In the genomic region with DNA sequence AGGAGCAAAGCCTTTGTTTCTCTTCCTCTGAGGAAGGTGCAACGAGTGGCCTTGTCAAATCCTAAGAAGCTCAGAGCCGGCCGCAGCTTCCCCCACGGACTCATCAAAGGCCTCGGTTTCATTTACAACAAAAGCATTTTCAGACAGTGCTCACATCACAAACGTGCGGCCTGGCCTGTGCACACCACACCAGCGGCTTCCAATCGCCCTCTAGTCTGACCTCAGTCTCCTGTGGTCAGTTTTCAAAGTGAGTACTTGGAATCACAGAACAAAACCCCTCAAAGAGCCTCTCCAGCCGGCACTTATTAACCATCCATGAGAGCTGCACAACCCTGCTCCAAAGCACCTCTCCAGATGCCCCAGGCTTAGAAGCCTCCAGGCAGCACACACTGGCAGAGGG, we compare ENCODE assay signal across 22 cellular contexts. TPM values are rescaled to one million over a fixed set of nuclear protein-coding genes. Genes with fewer than 3 reads are reported as not detected.
A peak's percentile ranks its signal among the peaks of the same experiment; 100 is the strongest.
DNase-seq lines count a peak whose midpoint lies in the region; ATAC-seq and TF ChIP-seq lines count a peak whose summit lies in the region.
"Had no signal": no experiment of that assay in that cellular context is flagged by ENCODE, and none has a peak within 500 bp of the region (broad histone marks: within the 10 kb centered on the region; RNA-seq: fewer than 3 reads in every experiment).

No MANE protein-coding gene starts in this region.

- H3K9ac ChIP-seq in endodermal cell (ENCODE audit: extremely low read depth, low read length, poor library complexity, severe bottlenecking) = no peak overlapping the region

- H3K27ac ChIP-seq in breast epithelium (peak overlapping the region; percentile 64 to 75), endodermal cell (ENCODE audit: low read depth, low read length) (peak overlapping the region; percentile 64), tibial nerve (peak overlapping the region; percentile 41 to 90 (median 80))

- peaks cover 4 to 9% of the 10 kb centered on the region in 2 donors for H3K4me1 ChIP-seq in breast epithelium
- no peaks in the 10 kb centered on the region for H3K4me1 ChIP-seq in endodermal cell (ENCODE audit: control insufficient read depth, insufficient read depth, low read length)
- H3K4me1 ChIP-seq in tibial nerve = peaks cover 0 to 61% (median 8%) of the 10 kb centered on the region in 4 donors

- no peak for TF ChIP-seq CTCF in breast epithelium (IDR thresholded peaks at IDR 0.05)
- no peak for TF ChIP-seq CTCF in MCF 10A (IDR thresholded peaks at IDR 0.05; ENCODE audit: unreplicated experiment)
- TF ChIP-seq CTCF in endodermal cell (conservative IDR thresholded peaks at IDR 0.05) = no peak
- TF ChIP-seq CTCF in nephron (IDR thresholded peaks at IDR 0.05; ENCODE audit: unreplicated experiment in 3 of 3) = no peak
- no peak for TF ChIP-seq CTCF in tibial nerve (IDR thresholded peaks at IDR 0.05)

- DNase-seq in breast epithelium (ENCODE audit: low spot score in 2 of 2) (peak in 1 of 2 donors; percentile 37), MCF 10A (ENCODE audit: unreplicated experiment) (no peak), endodermal cell (no peak), tibial nerve (ENCODE audit: low spot score in 2 of 2) (no peak), NCI-H1436 treated with DMSO at 0.1 percent for 48 hours (lab: John Stamatoyannopoulos, UW) (no peak), NCI-H1092 (lab: John Stamatoyannopoulos, UW) (no peak)
- DNase-seq: activated CD8-positive, alpha-beta memory T cell treated with anti-CD3 and anti-CD28 coated beads, Interleukin-2, amount 10 ng/mL, durations not matched to agents 7 days and 5 days; CD4-positive, CD25-positive, alpha-beta regulatory T cell; cerebellar nuclear complex; DMS153; effector memory CD8-positive, alpha-beta T cell; NCI-H1930; NCI-H510A treated with DMSO at 0.1 percent for 48 hours; OCI-M1; stimulated activated CD4-positive, alpha-beta T cell treated with anti-CD3 and anti-CD28 coated beads, Interleukin-15, amount 100 ng/mL, for 24 hours; stimulated activated naive B cell treated with anti-CD40 and anti-IgM and Interleukin-4, amounts not matched to agents 10 μg/mL and 1 μg/mL and 100 μg/mL, for 72 hours; T1000 had no signal

- H3K9me3 Mint-ChIP-seq in MCF 10A (ENCODE audit: unreplicated experiment) = no peaks in the 10 kb centered on the region
- H3K9me3 Mint-ChIP-seq in endodermal cell = no peaks in the 10 kb centered on the region
- no peaks in the 10 kb centered on the region for H3K9me3 Mint-ChIP-seq in nephron
- H3K9me3 Mint-ChIP-seq: effector memory CD8-positive, alpha-beta T cell had no signal

- H3K27ac Mint-ChIP-seq in MCF 10A (ENCODE audit: low read depth, unreplicated experiment) = no peak overlapping the region
- no peak overlapping the region for H3K27ac Mint-ChIP-seq in endodermal cell
- H3K27ac Mint-ChIP-seq in nephron = peak overlapping the region in 2 of 3 experiments; percentile 38 to 40
- H3K27ac Mint-ChIP-seq: activated CD8-positive, alpha-beta memory T cell treated with anti-CD3 and anti-CD28 coated beads, Interleukin-2, amount 10 ng/mL, durations not matched to agents 7 days and 5 days; CD4-positive, CD25-positive, alpha-beta regulatory T cell; effector memory CD8-positive, alpha-beta T cell; progenitor cell of endocrine pancreas; stimulated activated naive B cell treated with anti-CD40 and anti-IgM and Interleukin-4, amounts not matched to agents 10 μg/mL and 1 μg/mL and 100 μg/mL, for 72 hours had no signal

- no peak overlapping the region for H3K4me3 Mint-ChIP-seq in MCF 10A (ENCODE audit: unreplicated experiment)
- peak overlapping the region; percentile 19 for H3K4me3 Mint-ChIP-seq in endodermal cell
- peak overlapping the region; percentile 53 to 79 (median 65) for H3K4me3 Mint-ChIP-seq in nephron
- H3K4me3 Mint-ChIP-seq: activated CD8-positive, alpha-beta memory T cell treated with anti-CD3 and anti-CD28 coated beads, Interleukin-2, amount 10 ng/mL, durations not matched to agents 7 days and 5 days; effector memory CD8-positive, alpha-beta T cell; stimulated activated naive B cell treated with anti-CD40 and anti-IgM and Interleukin-4, amounts not matched to agents 10 μg/mL and 1 μg/mL and 100 μg/mL, for 72 hours had no signal

- 79 to 88% methylated on average over 8 to 10 of the region's 10 CpGs for WGBS in endodermal cell (ENCODE audit: insufficient coverage in 1 of 2, insufficient read length in 1 of 2), 2 experiments
- WGBS in tibial nerve, 2 donors = 32 to 34% methylated on average over 9 to 10 of the region's 10 CpGs

- TF ChIP-seq POLR2A in breast epithelium (IDR thresholded peaks at IDR 0.05) (no peak), tibial nerve (IDR thresholded peaks at IDR 0.05) (no peak)

- peaks cover 0 to 8% of the 10 kb centered on the region in 2 donors for H3K27me3 ChIP-seq in breast epithelium
- no peaks in the 10 kb centered on the region for H3K27me3 ChIP-seq in endodermal cell (ENCODE audit: control insufficient read depth, insufficient read depth, low read length, poor library complexity, severe bottlenecking)
- H3K27me3 ChIP-seq in tibial nerve = no peaks in the 10 kb centered on the region

- no peak for TF ChIP-seq EP300 in tibial nerve (IDR thresholded peaks at IDR 0.05)

- no TSS peak for BruUV-seq in MCF 10A (replicated peaks; lab: Mats Ljungman, UMichigan)

- peak overlapping the region in 2 of 3 donors; percentile 20 to 44 for H3K4me3 ChIP-seq in breast epithelium
- H3K4me3 ChIP-seq in endodermal cell (ENCODE audit: low read length) = no peak overlapping the region
- peak overlapping the region in 2 of 4 donors; percentile 4 to 27 for H3K4me3 ChIP-seq in tibial nerve

- intact Hi-C loops in breast epithelium (cut with DNase I; ENCODE audit: low total_unique reads) = no loop called here
- intact Hi-C loops in MCF 10A (cut with micrococcal nuclease) = no loop called here

- POLR2A ChIA-PET in MCF 10A (lab: Yijun Ruan, JAX) = interaction anchor here (0.5 to 1.3 kb wide), 2 partner anchors 13 to 18 kb away, joined by 3 to 4 read pairs; no protein-coding TSS in a partner anchor

- ATAC-seq in HG03108 (IDR thresholded peaks at IDR 0.05; ENCODE audit: unreplicated experiment) = no peak
- ATAC-seq: activated CD8-positive, alpha-beta memory T cell treated with anti-CD3 and anti-CD28 coated beads, Interleukin-2, amount 10 ng/mL, durations not matched to agents 7 days and 5 days; effector memory CD8-positive, alpha-beta T cell; HCT116; stimulated activated naive B cell treated with anti-CD40 and anti-IgM and Interleukin-4, amounts not matched to agents 10 μg/mL and 1 μg/mL and 100 μg/mL, for 72 hours had no signal

- peaks cover 13% of the 10 kb centered on the region for H3K27me3 Mint-ChIP-seq in MCF 10A (ENCODE audit: insufficient read depth, unreplicated experiment)
- H3K27me3 Mint-ChIP-seq in endodermal cell (ENCODE audit: insufficient read depth) = no peaks in the 10 kb centered on the region
- peaks cover 18% of the 10 kb centered on the region for H3K27me3 Mint-ChIP-seq in nephron (ENCODE audit: low read depth)

- peaks cover 7% of the 10 kb centered on the region for H3K36me3 Mint-ChIP-seq in MCF 10A (ENCODE audit: insufficient read depth, unreplicated experiment)
- peaks cover 37% of the 10 kb centered on the region for H3K36me3 Mint-ChIP-seq in endodermal cell (ENCODE audit: low read depth)
- H3K36me3 Mint-ChIP-seq in nephron (ENCODE audit: low read depth) = no peaks in the 10 kb centered on the region
- H3K36me3 Mint-ChIP-seq: activated CD8-positive, alpha-beta memory T cell treated with anti-CD3 and anti-CD28 coated beads, Interleukin-2, amount 10 ng/mL, durations not matched to agents 7 days and 5 days; CD4-positive, CD25-positive, alpha-beta regulatory T cell had no signal

- no peaks in the 10 kb centered on the region for H3K36me3 ChIP-seq in breast epithelium
- peaks cover 10% of the 10 kb centered on the region for H3K36me3 ChIP-seq in endodermal cell (ENCODE audit: control insufficient read depth, insufficient read depth, low read length)
- H3K36me3 ChIP-seq in tibial nerve = peaks cover 0 to 25% (median 0%) of the 10 kb centered on the region in 3 donors

- no peaks in the 10 kb centered on the region for H3K9me3 ChIP-seq in breast epithelium
- peaks cover 9% of the 10 kb centered on the region for H3K9me3 ChIP-seq in endodermal cell (ENCODE audit: control insufficient read depth, low read length)
- no peaks in the 10 kb centered on the region for H3K9me3 ChIP-seq in tibial nerve

- H3K4me1 Mint-ChIP-seq in MCF 10A (ENCODE audit: insufficient read depth, unreplicated experiment) = no peaks in the 10 kb centered on the region
- peaks cover 13% of the 10 kb centered on the region for H3K4me1 Mint-ChIP-seq in endodermal cell
- H3K4me1 Mint-ChIP-seq in nephron = peaks cover 19% of the 10 kb centered on the region

- CTCF ChIA-PET in MCF 10A (lab: Yijun Ruan, JAX) = interaction anchor here (0.6 kb wide), 1 partner anchor 35 kb away, joined by 3 read pairs; no protein-coding TSS in a partner anchor

RNA-seq across cellular contexts. Expression of a gene that starts 3.3 kb away (rescaled TPM):
- total RNA-seq in breast epithelium = 1 to 10 TPM; 4.4 to 8.5 (median 5.9) TPM
- not detected in 2 replicates for total RNA-seq in MCF 10A (2022)
- total RNA-seq in endodermal cell = 10 to 100 TPM; 34.9 to 47.6 TPM
- 15.4 TPM for polyA plus RNA-seq in endodermal cell (2013, experiment 1 of 2)
- 17.9 TPM for polyA plus RNA-seq in endodermal cell (2013, experiment 2 of 2)
- 10 to 100 TPM; 23.2 to 31.0 (median 27.1) TPM for total RNA-seq in tibial nerve
- total RNA-seq: CD4-positive, CD25-positive, alpha-beta regulatory T cell had no signal
- polyA plus RNA-seq: CD4-positive, CD25-positive, alpha-beta regulatory T cell had no signal

RNA-seq across cellular contexts. Expression of a gene that starts 18.4 kb away (rescaled TPM):
- under 1 TPM; 0.15 to 0.48 (median 0.33) TPM for total RNA-seq in breast epithelium
- not detected in 2 replicates for total RNA-seq in MCF 10A (2022)
- 1 to 10 TPM; 1.2 to 1.8 TPM for total RNA-seq in endodermal cell
- polyA plus RNA-seq in endodermal cell (2013, experiment 1 of 2) = 0.11 TPM
- 0.21 TPM for polyA plus RNA-seq in endodermal cell (2013, experiment 2 of 2)
- 1 to 10 TPM; 1.4 to 2.4 (median 1.8) TPM for total RNA-seq in tibial nerve
- total RNA-seq: CD4-positive, CD25-positive, alpha-beta regulatory T cell had no signal
- polyA plus RNA-seq: adipose tissue; CD4-positive, CD25-positive, alpha-beta regulatory T cell had no signal

Comparison
In these comparisons a context has a peak if more than half of its experiments do, and no peak if none do; other contexts are left out.
1. H3K27ac Mint-ChIP-seq: peak in nephron (2 of 3); none in MCF 10A (single experiment) and endodermal cell (single experiment).
2. Peak in every context shown above with its lines, with median percentiles within 50 percentile points of each other: H3K27ac ChIP-seq.